Comparison of ENCODE assay signal across 1 cellular context in the genomic region with DNA sequence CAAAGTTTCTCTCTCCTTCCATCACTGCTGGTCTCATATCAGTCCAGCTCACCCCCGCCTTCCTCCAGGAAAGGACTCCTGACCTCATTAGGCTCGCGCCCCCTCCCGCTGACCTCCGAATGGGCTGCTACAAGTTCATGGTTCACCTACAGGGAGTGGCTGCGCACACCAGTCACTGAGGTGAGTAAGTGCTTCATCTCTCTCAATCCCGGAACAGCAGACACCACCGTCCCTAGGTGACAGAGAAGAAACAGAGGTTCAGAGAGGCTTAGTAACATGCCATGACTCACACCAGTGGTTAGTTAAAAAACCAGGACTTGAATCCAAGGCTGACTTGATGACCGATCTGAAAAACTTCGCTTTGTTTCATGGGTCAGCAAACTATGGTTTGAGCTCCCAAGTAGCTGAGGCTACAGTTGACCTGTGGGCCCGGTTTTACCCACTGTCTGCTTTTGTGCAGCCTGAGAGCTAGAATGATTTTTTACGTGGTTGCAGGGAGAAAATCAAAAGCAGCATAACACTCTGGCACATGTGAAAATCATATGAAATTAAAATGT.
TF ChIP-seq lines count a peak whose summit lies in the region.

No MANE protein-coding gene starts in this region.

TF ChIP-seq in K562, 482 proteins besides CTCF, POLR2A, EP300 and RAD21 (continued from another document and continues in another):
- TF ChIP-seq RBM39 (optimal IDR thresholded peaks at IDR 0.05; ENCODE audit: low read depth, low read length) (no peak), NFRKB (IDR thresholded peaks at IDR 0.05; ENCODE audit: low read depth) (no peak), MLX (CRISPR knock-in tag; conservative IDR thresholded peaks at IDR 0.05) (no peak), ZNF551 (CRISPR knock-in tag; IDR thresholded peaks at IDR 0.05) (no peak), KDM1A (IDR thresholded peaks at IDR 0.05) (peak; percentile 75 to 82), BRF1 (IDR thresholded peaks at IDR 0.05; ENCODE audit: borderline replicate concordance, extremely low read depth, insufficient read length) (no peak), HNRNPUL1 (IDR thresholded peaks at IDR 0.05; ENCODE audit: low read length) (no peak), HSF4 (CRISPR knock-in tag; IDR thresholded peaks at IDR 0.05; ENCODE audit: borderline replicate concordance) (no peak), ATF4 (CRISPR knock-in tag; IDR thresholded peaks at IDR 0.05) (no peak), ZFP36 (IDR thresholded peaks at IDR 0.05; ENCODE audit: low read depth, low read length, partially characterized antibody) (peak; percentile 60), FOXP1 (CRISPR knock-in tag; IDR thresholded peaks at IDR 0.05) (no peak), ZNF124 (CRISPR knock-in tag; IDR thresholded peaks at IDR 0.05) (no peak), MXI1 (IDR thresholded peaks at IDR 0.05; ENCODE audit: low read depth, low read length) (no peak), EGR1 (conservative IDR thresholded peaks at IDR 0.05) (peak; percentile 83), ZFPM2 (CRISPR knock-in tag; IDR thresholded peaks at IDR 0.05) (no peak), MCM5 (IDR thresholded peaks at IDR 0.05; ENCODE audit: low read depth) (no peak), IRF9 (tag; IDR thresholded peaks at IDR 0.05) (no peak), NFE2L1 (tag; IDR thresholded peaks at IDR 0.05; ENCODE audit: borderline replicate concordance, low read depth) (no peak), ELF2 (CRISPR knock-in tag; IDR thresholded peaks at IDR 0.05) (no peak), HINFP (tag; conservative IDR thresholded peaks at IDR 0.05; ENCODE audit: low read depth) (no peak), MED1 (CRISPR knock-in tag; IDR thresholded peaks at IDR 0.05; ENCODE audit: borderline replicate concordance) (no peak), POLR2G (IDR thresholded peaks at IDR 0.05; ENCODE audit: low read depth, low read length) (no peak), RFX5 (IDR thresholded peaks at IDR 0.05; ENCODE audit: low read depth, low read length) (no peak), PHTF2 (CRISPR knock-in tag; IDR thresholded peaks at IDR 0.05) (no peak), GABPB2 (CRISPR knock-in tag; conservative IDR thresholded peaks at IDR 0.05) (no peak), GTF2B (IDR thresholded peaks at IDR 0.05; ENCODE audit: extremely low read depth, insufficient read length) (no peak), PHF21A (IDR thresholded peaks at IDR 0.05; ENCODE audit: borderline replicate concordance, low read depth) (no peak), ZNF644 (tag; IDR thresholded peaks at IDR 0.05; ENCODE audit: low read depth) (no peak), XRCC5 (IDR thresholded peaks at IDR 0.05; ENCODE audit: low read depth, low read length) (no peak)
- TF ChIP-seq, protein P1, sequence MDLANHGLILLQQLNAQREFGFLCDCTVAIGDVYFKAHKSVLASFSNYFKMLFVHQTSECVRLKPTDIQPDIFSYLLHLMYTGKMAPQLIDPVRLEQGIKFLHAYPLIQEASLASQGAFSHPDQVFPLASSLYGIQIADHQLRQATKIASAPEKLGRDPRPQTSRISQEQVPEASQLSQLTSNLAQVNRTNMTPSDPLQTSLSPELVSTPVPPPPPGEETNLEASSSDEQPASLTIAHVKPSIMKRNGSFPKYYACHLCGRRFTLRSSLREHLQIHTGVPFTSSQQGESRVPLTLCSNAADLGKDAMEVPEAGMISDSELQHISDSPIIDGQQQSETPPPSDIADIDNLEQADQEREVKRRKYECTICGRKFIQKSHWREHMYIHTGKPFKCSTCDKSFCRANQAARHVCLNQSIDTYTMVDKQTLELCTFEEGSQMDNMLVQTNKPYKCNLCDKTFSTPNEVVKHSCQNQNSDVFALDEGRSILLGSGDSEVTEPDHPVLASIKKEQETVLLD (IDR thresholded peaks at IDR 0.05), result peak; percentile 26; the same call in 1 of the 2 replicates
- TF ChIP-seq, protein P2, sequence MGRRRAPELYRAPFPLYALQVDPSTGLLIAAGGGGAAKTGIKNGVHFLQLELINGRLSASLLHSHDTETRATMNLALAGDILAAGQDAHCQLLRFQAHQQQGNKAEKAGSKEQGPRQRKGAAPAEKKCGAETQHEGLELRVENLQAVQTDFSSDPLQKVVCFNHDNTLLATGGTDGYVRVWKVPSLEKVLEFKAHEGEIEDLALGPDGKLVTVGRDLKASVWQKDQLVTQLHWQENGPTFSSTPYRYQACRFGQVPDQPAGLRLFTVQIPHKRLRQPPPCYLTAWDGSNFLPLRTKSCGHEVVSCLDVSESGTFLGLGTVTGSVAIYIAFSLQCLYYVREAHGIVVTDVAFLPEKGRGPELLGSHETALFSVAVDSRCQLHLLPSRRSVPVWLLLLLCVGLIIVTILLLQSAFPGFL (CRISPR knock-in tag; IDR thresholded peaks at IDR 0.05), result no peak
- TF ChIP-seq, protein P3, sequence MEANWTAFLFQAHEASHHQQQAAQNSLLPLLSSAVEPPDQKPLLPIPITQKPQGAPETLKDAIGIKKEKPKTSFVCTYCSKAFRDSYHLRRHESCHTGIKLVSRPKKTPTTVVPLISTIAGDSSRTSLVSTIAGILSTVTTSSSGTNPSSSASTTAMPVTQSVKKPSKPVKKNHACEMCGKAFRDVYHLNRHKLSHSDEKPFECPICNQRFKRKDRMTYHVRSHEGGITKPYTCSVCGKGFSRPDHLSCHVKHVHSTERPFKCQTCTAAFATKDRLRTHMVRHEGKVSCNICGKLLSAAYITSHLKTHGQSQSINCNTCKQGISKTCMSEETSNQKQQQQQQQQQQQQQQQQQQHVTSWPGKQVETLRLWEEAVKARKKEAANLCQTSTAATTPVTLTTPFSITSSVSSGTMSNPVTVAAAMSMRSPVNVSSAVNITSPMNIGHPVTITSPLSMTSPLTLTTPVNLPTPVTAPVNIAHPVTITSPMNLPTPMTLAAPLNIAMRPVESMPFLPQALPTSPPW (CRISPR knock-in tag; IDR thresholded peaks at IDR 0.05), result peak; percentile 58
- TF ChIP-seq, protein P4, sequence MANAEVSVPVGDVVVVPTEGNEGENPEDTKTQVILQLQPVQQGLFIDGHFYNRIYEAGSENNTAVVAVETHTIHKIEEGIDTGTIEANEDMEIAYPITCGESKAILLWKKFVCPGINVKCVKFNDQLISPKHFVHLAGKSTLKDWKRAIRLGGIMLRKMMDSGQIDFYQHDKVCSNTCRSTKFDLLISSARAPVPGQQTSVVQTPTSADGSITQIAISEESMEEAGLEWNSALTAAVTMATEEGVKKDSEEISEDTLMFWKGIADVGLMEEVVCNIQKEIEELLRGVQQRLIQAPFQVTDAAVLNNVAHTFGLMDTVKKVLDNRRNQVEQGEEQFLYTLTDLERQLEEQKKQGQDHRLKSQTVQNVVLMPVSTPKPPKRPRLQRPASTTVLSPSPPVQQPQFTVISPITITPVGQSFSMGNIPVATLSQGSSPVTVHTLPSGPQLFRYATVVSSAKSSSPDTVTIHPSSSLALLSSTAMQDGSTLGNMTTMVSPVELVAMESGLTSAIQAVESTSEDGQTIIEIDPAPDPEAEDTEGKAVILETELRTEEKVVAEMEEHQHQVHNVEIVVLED (CRISPR knock-in tag; IDR thresholded peaks at IDR 0.05), result no peak
- TF ChIP-seq, protein P5, sequence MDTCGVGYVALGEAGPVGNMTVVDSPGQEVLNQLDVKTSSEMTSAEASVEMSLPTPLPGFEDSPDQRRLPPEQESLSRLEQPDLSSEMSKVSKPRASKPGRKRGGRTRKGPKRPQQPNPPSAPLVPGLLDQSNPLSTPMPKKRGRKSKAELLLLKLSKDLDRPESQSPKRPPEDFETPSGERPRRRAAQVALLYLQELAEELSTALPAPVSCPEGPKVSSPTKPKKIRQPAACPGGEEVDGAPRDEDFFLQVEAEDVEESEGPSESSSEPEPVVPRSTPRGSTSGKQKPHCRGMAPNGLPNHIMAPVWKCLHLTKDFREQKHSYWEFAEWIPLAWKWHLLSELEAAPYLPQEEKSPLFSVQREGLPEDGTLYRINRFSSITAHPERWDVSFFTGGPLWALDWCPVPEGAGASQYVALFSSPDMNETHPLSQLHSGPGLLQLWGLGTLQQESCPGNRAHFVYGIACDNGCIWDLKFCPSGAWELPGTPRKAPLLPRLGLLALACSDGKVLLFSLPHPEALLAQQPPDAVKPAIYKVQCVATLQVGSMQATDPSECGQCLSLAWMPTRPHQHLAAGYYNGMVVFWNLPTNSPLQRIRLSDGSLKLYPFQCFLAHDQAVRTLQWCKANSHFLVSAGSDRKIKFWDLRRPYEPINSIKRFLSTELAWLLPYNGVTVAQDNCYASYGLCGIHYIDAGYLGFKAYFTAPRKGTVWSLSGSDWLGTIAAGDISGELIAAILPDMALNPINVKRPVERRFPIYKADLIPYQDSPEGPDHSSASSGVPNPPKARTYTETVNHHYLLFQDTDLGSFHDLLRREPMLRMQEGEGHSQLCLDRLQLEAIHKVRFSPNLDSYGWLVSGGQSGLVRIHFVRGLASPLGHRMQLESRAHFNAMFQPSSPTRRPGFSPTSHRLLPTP (IDR thresholded peaks at IDR 0.05; ENCODE audit: borderline replicate concordance, extremely low read depth, insufficient read length), result no peak
- TF ChIP-seq, protein P6, sequence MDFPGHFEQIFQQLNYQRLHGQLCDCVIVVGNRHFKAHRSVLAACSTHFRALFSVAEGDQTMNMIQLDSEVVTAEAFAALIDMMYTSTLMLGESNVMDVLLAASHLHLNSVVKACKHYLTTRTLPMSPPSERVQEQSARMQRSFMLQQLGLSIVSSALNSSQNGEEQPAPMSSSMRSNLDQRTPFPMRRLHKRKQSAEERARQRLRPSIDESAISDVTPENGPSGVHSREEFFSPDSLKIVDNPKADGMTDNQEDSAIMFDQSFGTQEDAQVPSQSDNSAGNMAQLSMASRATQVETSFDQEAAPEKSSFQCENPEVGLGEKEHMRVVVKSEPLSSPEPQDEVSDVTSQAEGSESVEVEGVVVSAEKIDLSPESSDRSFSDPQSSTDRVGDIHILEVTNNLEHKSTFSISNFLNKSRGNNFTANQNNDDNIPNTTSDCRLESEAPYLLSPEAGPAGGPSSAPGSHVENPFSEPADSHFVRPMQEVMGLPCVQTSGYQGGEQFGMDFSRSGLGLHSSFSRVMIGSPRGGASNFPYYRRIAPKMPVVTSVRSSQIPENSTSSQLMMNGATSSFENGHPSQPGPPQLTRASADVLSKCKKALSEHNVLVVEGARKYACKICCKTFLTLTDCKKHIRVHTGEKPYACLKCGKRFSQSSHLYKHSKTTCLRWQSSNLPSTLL (IDR thresholded peaks at IDR 0.05), result no peak
- TF ChIP-seq, protein P7, sequence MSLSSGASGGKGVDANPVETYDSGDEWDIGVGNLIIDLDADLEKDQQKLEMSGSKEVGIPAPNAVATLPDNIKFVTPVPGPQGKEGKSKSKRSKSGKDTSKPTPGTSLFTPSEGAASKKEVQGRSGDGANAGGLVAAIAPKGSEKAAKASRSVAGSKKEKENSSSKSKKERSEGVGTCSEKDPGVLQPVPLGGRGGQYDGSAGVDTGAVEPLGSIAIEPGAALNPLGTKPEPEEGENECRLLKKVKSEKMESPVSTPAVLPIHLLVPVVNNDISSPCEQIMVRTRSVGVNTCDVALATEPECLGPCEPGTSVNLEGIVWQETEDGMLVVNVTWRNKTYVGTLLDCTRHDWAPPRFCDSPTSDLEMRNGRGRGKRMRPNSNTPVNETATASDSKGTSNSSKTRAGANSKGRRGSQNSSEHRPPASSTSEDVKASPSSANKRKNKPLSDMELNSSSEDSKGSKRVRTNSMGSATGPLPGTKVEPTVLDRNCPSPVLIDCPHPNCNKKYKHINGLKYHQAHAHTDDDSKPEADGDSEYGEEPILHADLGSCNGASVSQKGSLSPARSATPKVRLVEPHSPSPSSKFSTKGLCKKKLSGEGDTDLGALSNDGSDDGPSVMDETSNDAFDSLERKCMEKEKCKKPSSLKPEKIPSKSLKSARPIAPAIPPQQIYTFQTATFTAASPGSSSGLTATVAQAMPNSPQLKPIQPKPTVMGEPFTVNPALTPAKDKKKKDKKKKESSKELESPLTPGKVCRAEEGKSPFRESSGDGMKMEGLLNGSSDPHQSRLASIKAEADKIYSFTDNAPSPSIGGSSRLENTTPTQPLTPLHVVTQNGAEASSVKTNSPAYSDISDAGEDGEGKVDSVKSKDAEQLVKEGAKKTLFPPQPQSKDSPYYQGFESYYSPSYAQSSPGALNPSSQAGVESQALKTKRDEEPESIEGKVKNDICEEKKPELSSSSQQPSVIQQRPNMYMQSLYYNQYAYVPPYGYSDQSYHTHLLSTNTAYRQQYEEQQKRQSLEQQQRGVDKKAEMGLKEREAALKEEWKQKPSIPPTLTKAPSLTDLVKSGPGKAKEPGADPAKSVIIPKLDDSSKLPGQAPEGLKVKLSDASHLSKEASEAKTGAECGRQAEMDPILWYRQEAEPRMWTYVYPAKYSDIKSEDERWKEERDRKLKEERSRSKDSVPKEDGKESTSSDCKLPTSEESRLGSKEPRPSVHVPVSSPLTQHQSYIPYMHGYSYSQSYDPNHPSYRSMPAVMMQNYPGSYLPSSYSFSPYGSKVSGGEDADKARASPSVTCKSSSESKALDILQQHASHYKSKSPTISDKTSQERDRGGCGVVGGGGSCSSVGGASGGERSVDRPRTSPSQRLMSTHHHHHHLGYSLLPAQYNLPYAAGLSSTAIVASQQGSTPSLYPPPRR (CRISPR knock-in tag; IDR thresholded peaks at IDR 0.05; ENCODE audit: borderline replicate concordance), result no peak
